Comparison of ENCODE assay signal across 25 cellular contexts in genomic region chr3:149942409-149942808, GRCh38. TPM values are rescaled to one million over a fixed set of nuclear protein-coding genes. Genes with fewer than 3 reads are reported as not detected.
DNase-seq lines count a peak whose midpoint lies in the region; ATAC-seq, FAIRE-seq and TF ChIP-seq lines count a peak whose summit lies in the region.
"Had no signal": no experiment of that assay in that cellular context is flagged by ENCODE, and none has a peak within 500 bp of the region (broad histone marks: within the 10 kb centered on the region; RNA-seq: fewer than 3 reads in every experiment).

No MANE protein-coding gene starts in this region.

- H3K9me3 ChIP-seq in IMR-90 (ENCODE audit: control insufficient read depth, insufficient read depth, low read length) = peaks cover 2% of the 10 kb centered on the region; the same call in 1 of the 2 replicates
- H3K9me3 ChIP-seq in heart left ventricle = peaks cover 0 to 8% (median 0%) of the 10 kb centered on the region in 12 donors
- H3K9me3 ChIP-seq: BE2C had no signal

- no peak overlapping the region for H3K4me3 Mint-ChIP-seq in activated T-cell treated with anti-CD3 and anti-CD28 coated beads, Interleukin-2, amount 50 U/mL, for 72 hours
- no peak overlapping the region for H3K4me3 Mint-ChIP-seq in activated T-cell treated with anti-CD3 and anti-CD28 coated beads, Interleukin-2, amount 50 U/mL, for 24 hours
- H3K4me3 Mint-ChIP-seq: CD14-positive monocyte; CD4-positive, CD25-positive, alpha-beta regulatory T cell; CD8-positive, alpha-beta memory T cell had no signal

- TF ChIP-seq POLR2A in H54 (IDR thresholded peaks at IDR 0.05; ENCODE audit: low read depth, low read length) (no peak), IMR-90 (IDR thresholded peaks at IDR 0.05; ENCODE audit: low read depth, low read length) (no peak), heart left ventricle (IDR thresholded peaks at IDR 0.05) (no peak)

- H3K56ac ChIP-seq in IMR-90 (ENCODE audit: extremely low read depth, insufficient read depth, low read length) = no peak overlapping the region

- H3K27me3 Mint-ChIP-seq in activated T-cell treated with anti-CD3 and anti-CD28 coated beads, Interleukin-2, amount 50 U/mL, for 72 hours (ENCODE audit: low read depth) = no peaks in the 10 kb centered on the region
- no peaks in the 10 kb centered on the region for H3K27me3 Mint-ChIP-seq in activated T-cell treated with anti-CD3 and anti-CD28 coated beads, Interleukin-2, amount 50 U/mL, for 24 hours
- H3K27me3 Mint-ChIP-seq: CD4-positive, alpha-beta memory T cell; CD4-positive, CD25-positive, alpha-beta regulatory T cell; CD8-positive, alpha-beta memory T cell had no signal

- H4K20me1 ChIP-seq in IMR-90 (ENCODE audit: insufficient read depth, low read length) = no peaks in the 10 kb centered on the region
- H4K20me1 ChIP-seq: BLaER1 had no signal

- no peaks in the 10 kb centered on the region for H3K4me1 ChIP-seq in IMR-90 (ENCODE audit: control insufficient read depth, insufficient read depth, low read length)
- peaks cover 0 to 30% (median 9%) of the 10 kb centered on the region in 12 donors for H3K4me1 ChIP-seq in heart left ventricle
- H3K4me1 ChIP-seq: BE2C, BLaER1 had no signal

- H2BK120ac ChIP-seq in IMR-90 (ENCODE audit: low read depth, low read length) = no peak overlapping the region

- intact Hi-C loops in IMR-90 (cut with micrococcal nuclease) (no loop called here), heart left ventricle (cut with DNase I) (no loop called here)

- H3K18ac ChIP-seq in IMR-90 (ENCODE audit: low read depth, low read length) = no peak overlapping the region

- no peak for ATAC-seq in activated T-cell treated with anti-CD3 and anti-CD28 coated beads, Interleukin-2, amount 50 U/mL, for 72 hours (replicated peaks in 1 of 2)
- ATAC-seq in IMR-90 (ENCODE audit: low read depth) (no peak), GM19035 (IDR thresholded peaks at IDR 0.05; ENCODE audit: unreplicated experiment) (no peak), heart left ventricle (no peak)

- no peak for TF ChIP-seq CTCF in IMR-90 (conservative IDR thresholded peaks at IDR 0.05; ENCODE audit: low read depth, low read length)
- TF ChIP-seq CTCF in heart left ventricle (IDR thresholded peaks at IDR 0.05) = no peak

- DNase-seq in activated T-cell treated with anti-CD3 and anti-CD28 coated beads, Interleukin-2, amount 50 U/mL, for 72 hours = no peak
- DNase-seq in activated T-cell treated with anti-CD3 and anti-CD28 coated beads, Interleukin-2, amount 50 U/mL, for 24 hours = no peak
- DNase-seq in H54 (ENCODE audit: insufficient read length, low spot score) (no peak), IMR-90 (no peak), heart left ventricle (no peak), cerebellar cortex (ENCODE audit: low spot score) (no peak)
- DNase-seq: ACHN; BE2C; C1 segment of cervical spinal cord; CD4-positive, alpha-beta memory T cell; CD4-positive, CD25-positive, alpha-beta regulatory T cell; CD8-positive, alpha-beta memory T cell; COR-L47; DMS 273 treated with DMSO at 0.1 percent for 48 hours; DMS153; DMS53; DMS79; DND-41; EL; GF-D8 had no signal

- POLR2A ChIA-PET in IMR-90 (lab: Charles Lee; ENCODE audit: unreplicated experiment) = no interaction called here

- no peak overlapping the region for H4K8ac ChIP-seq in IMR-90 (ENCODE audit: low read depth in 2 of 2, low read length in 2 of 2)

- no peak overlapping the region for H2BK5ac ChIP-seq in IMR-90 (ENCODE audit: low read depth, low read length, poor library complexity, severe bottlenecking)

- no peak overlapping the region for H3K23ac ChIP-seq in IMR-90 (ENCODE audit: low read depth, low read length)

- CTCF ChIA-PET in IMR-90 (lab: Yijun Ruan, JAX) = no interaction called here

- H3K14ac ChIP-seq in IMR-90 (replicated peaks; ENCODE audit: low read depth, low read length) = no peak overlapping the region

- dilution Hi-C loops in IMR-90 (cut with HindIII; ENCODE audit: low sequenced_read_pairs, unreplicated experiment) = no loop called here

- H3K36me3 ChIP-seq in IMR-90 (ENCODE audit: control insufficient read depth, insufficient read depth, low read length) = peaks cover 3% of the 10 kb centered on the region; the same call in 1 of the 2 replicates
- peaks cover 0 to 8% (median 0%) of the 10 kb centered on the region in 9 donors for H3K36me3 ChIP-seq in heart left ventricle

- peak; percentile 30 for FAIRE-seq in H54 (lab: Jason Lieb, UNC)
- FAIRE-seq: GM12891 had no signal

- in situ Hi-C loops in IMR-90 (cut with MboI; ENCODE audit: low sequenced_read_pairs) = no loop called here

- H3K9ac ChIP-seq in IMR-90 (ENCODE audit: low read depth, low read length) = no peak overlapping the region
- H3K9ac ChIP-seq: BLaER1 had no signal

- no peak overlapping the region for H4K91ac ChIP-seq in IMR-90 (ENCODE audit: insufficient read depth, low read depth, low read length)

- H2AK9ac ChIP-seq in IMR-90 (replicated peaks; ENCODE audit: low read depth, low read length, poor library complexity) = no peak overlapping the region

- H3K27ac ChIP-seq in IMR-90 (ENCODE audit: insufficient read depth, low read length) = no peak overlapping the region
- no peak overlapping the region for H3K27ac ChIP-seq in heart left ventricle
- H3K27ac ChIP-seq: 22Rv1, BLaER1 had no signal

- no TSS peak for BruUV-seq in IMR-90 (replicated peaks; lab: Mats Ljungman, UMichigan)

- H3K36me3 Mint-ChIP-seq in activated T-cell treated with anti-CD3 and anti-CD28 coated beads, Interleukin-2, amount 50 U/mL, for 72 hours (ENCODE audit: insufficient read depth in 2 of 2) = peaks cover 12 to 14% of the 10 kb centered on the region in 2 donors
- peaks cover 73% of the 10 kb centered on the region for H3K36me3 Mint-ChIP-seq in activated T-cell treated with anti-CD3 and anti-CD28 coated beads, Interleukin-2, amount 50 U/mL, for 24 hours (ENCODE audit: low read depth)

- peaks cover 0 to 21% of the 10 kb centered on the region in 2 experiments; a peak in 2 of 4 replicates for H3K79me1 ChIP-seq in IMR-90 (ENCODE audit: low read depth in 1 of 2, low read length in 2 of 2)

- H3K27me3 ChIP-seq in IMR-90 (ENCODE audit: control insufficient read depth, insufficient read depth, low read length) (no peaks in the 10 kb centered on the region), heart left ventricle (no peaks in the 10 kb centered on the region)
- H3K27me3 ChIP-seq: BE2C, BLaER1 had no signal

- no peak overlapping the region for H2AFZ ChIP-seq in IMR-90 (replicated peaks; ENCODE audit: low read length, poor library complexity)

- H3K9me3 Mint-ChIP-seq in activated T-cell treated with anti-CD3 and anti-CD28 coated beads, Interleukin-2, amount 50 U/mL, for 72 hours = peaks cover 0 to 1% of the 10 kb centered on the region in 2 donors
- H3K9me3 Mint-ChIP-seq in activated T-cell treated with anti-CD3 and anti-CD28 coated beads, Interleukin-2, amount 50 U/mL, for 24 hours = peaks cover 14% of the 10 kb centered on the region

- no peak overlapping the region for H3K4me2 ChIP-seq in IMR-90 (ENCODE audit: low read depth, low read length)
- H3K4me2 ChIP-seq: BLaER1 had no signal

- H4K5ac ChIP-seq in IMR-90 (ENCODE audit: low read depth, low read length) = no peak overlapping the region

- no peak overlapping the region for H3K4me3 ChIP-seq in IMR-90 (ENCODE audit: insufficient read depth, low read depth, low read length)
- no peak overlapping the region for H3K4me3 ChIP-seq in heart left ventricle
- H3K4me3 ChIP-seq: BLaER1 had no signal

- H3K9me1 ChIP-seq in IMR-90 (ENCODE audit: insufficient read depth, low read length) = no peaks in the 10 kb centered on the region

- H3K4ac ChIP-seq in IMR-90 (ENCODE audit: low read depth, low read length) = no peak overlapping the region

- no peak overlapping the region for H2BK15ac ChIP-seq in IMR-90 (ENCODE audit: low read depth, low read length)

- peaks cover 6% of the 10 kb centered on the region for H3K4me1 Mint-ChIP-seq in activated T-cell treated with anti-CD3 and anti-CD28 coated beads, Interleukin-2, amount 50 U/mL, for 72 hours (ENCODE audit: low read depth)
- peaks cover 20% of the 10 kb centered on the region for H3K4me1 Mint-ChIP-seq in activated T-cell treated with anti-CD3 and anti-CD28 coated beads, Interleukin-2, amount 50 U/mL, for 24 hours (ENCODE audit: low read depth)

- peak overlapping the region; percentile 52 for H3K27ac Mint-ChIP-seq in activated T-cell treated with anti-CD3 and anti-CD28 coated beads, Interleukin-2, amount 50 U/mL, for 72 hours
- H3K27ac Mint-ChIP-seq in activated T-cell treated with anti-CD3 and anti-CD28 coated beads, Interleukin-2, amount 50 U/mL, for 24 hours = no peak overlapping the region
- H3K27ac Mint-ChIP-seq: CD14-positive monocyte; CD4-positive, alpha-beta memory T cell; CD4-positive, CD25-positive, alpha-beta regulatory T cell; CD8-positive, alpha-beta memory T cell had no signal

- H2BK20ac ChIP-seq in IMR-90 (ENCODE audit: low read depth, low read length) = no peak overlapping the region

- no peak for TF ChIP-seq RAD21 in IMR-90 (IDR thresholded peaks at IDR 0.05; ENCODE audit: low read length)

- no peak overlapping the region for H2AK5ac ChIP-seq in IMR-90 (ENCODE audit: low read depth, low read length)

TF ChIP-seq in IMR-90, 13 proteins besides CTCF, POLR2A, EP300 and RAD21:
- TF ChIP-seq MAFK (IDR thresholded peaks at IDR 0.05; ENCODE audit: low read depth, low read length) (peak; percentile 34), ELK1 (IDR thresholded peaks at IDR 0.05; ENCODE audit: borderline replicate concordance, low read depth, low read length) (no peak)
TF ChIP-seq in IMR-90: peak in this region for 1.

RNA-seq across cellular contexts. Expression of gene PFN2, which starts 28.3 kb away (rescaled TPM):
- total RNA-seq in activated T-cell treated with anti-CD3 and anti-CD28 coated beads, Interleukin-2, amount 50 U/mL, for 72 hours = 1 to 10 TPM; 3.2 to 5.9 TPM
- total RNA-seq in IMR-90 (2012; rRNA removed) = 256 and 342 TPM in 2 replicates
- polyA plus RNA-seq in IMR-90 (2012; rRNA removed) = 351 and 444 TPM in 2 replicates
- 146 and 203 TPM in 2 replicates for polyA plus RNA-seq in IMR-90 (2012; cell fraction: cytosol; rRNA removed)
- polyA plus RNA-seq in IMR-90 (2012; cell fraction: nucleus; rRNA removed; ENCODE audit: low replicate concordance) = 78.8 and 268 TPM in 2 replicates
- 10 to 100 TPM; 31.9 to 89.3 (median 66.1) TPM for total RNA-seq in heart left ventricle
- 10 to 100 TPM; 31.4 to 83.4 TPM for polyA plus RNA-seq in heart left ventricle
- polyA plus RNA-seq: CD14-positive monocyte had no signal

Comparison
In these comparisons a context has a peak if more than half of its experiments do, and no peak if none do; other contexts are left out.
1. RNA of gene PFN2, which starts 28.3 kb away (total RNA-seq): 256 to 342 TPM in IMR-90 and 31.9 to 89.3 TPM in heart left ventricle; 3.2 to 5.9 TPM in activated T-cell treated with anti-CD3 and anti-CD28 coated beads, Interleukin-2, amount 50 U/mL, for 72 hours; every median in the first group is over 4 times any median in the second.